Comparison of ENCODE assay signal across 29 cellular contexts in genomic region chr6:12522347-12522746, GRCh38.
DNase-seq lines count a peak whose midpoint lies in the region; ATAC-seq and FAIRE-seq lines count a peak whose summit lies in the region.
"Had no signal": no experiment of that assay in that cellular context is flagged by ENCODE, and none has a peak within 500 bp of the region (broad histone marks: within the 10 kb centered on the region; RNA-seq: fewer than 3 reads in every experiment).

No MANE protein-coding gene starts in this region.

- H3K27ac Mint-ChIP-seq in naive thymus-derived CD8-positive, alpha-beta T cell = no peak overlapping the region
- H3K27ac Mint-ChIP-seq: activated CD8-positive, alpha-beta T cell treated with anti-CD3 and anti-CD28 coated beads for 36 hours; activated naive CD8-positive, alpha-beta T cell; B cell; CD8-positive, alpha-beta T cell; natural killer cell treated with Interleukin-12 subunit alpha and Interleukin-12 subunit beta and Interleukin-15 and Interleukin-18, amount 100 ng/mL, for 72 hours; stimulated activated naive CD8-positive, alpha-beta T cell treated with anti-CD3 and anti-CD28 coated beads, Interleukin-15, amount 100 ng/mL, for 72 hours; T-helper 17 cell had no signal

- no peak overlapping the region for H3K4me3 ChIP-seq in effector memory CD4-positive, alpha-beta T cell (ENCODE audit: insufficient read depth, low read depth, low read length, poor library complexity, severe bottlenecking)
- no peak overlapping the region for H3K4me3 ChIP-seq in small intestine (ENCODE audit: low read depth in 1 of 2, low read length in 2 of 2)
- H3K4me3 ChIP-seq: A549, MG63, uterus had no signal

- peak; percentile 48 for ATAC-seq in HG02678 (IDR thresholded peaks at IDR 0.05; ENCODE audit: unreplicated experiment)
- ATAC-seq in naive thymus-derived CD8-positive, alpha-beta T cell = no peak
- ATAC-seq: A549; activated CD8-positive, alpha-beta T cell treated with anti-CD3 and anti-CD28 coated beads for 36 hours; CD8-positive, alpha-beta T cell; natural killer cell treated with Interleukin-12 subunit alpha and Interleukin-12 subunit beta and Interleukin-15 and Interleukin-18, amount 100 ng/mL, for 72 hours; stimulated activated naive CD8-positive, alpha-beta T cell treated with anti-CD3 and anti-CD28 coated beads, Interleukin-15, amount 100 ng/mL, for 72 hours; T-helper 17 cell had no signal

- no peaks in the 10 kb centered on the region for H3K27me3 ChIP-seq in effector memory CD4-positive, alpha-beta T cell (replicated peaks; ENCODE audit: control insufficient read depth, insufficient read depth, low read length, poor library complexity, severe bottlenecking)
- no peaks in the 10 kb centered on the region for H3K27me3 ChIP-seq in small intestine (ENCODE audit: control insufficient read depth in 2 of 2, insufficient read depth in 2 of 2, low read length in 2 of 2)
- H3K27me3 ChIP-seq: MG63, uterus had no signal

- 68 to 96% (median 85%) methylated on average over 1 of the region's 1 CpG for WGBS in small intestine, 3 donors

- H3K9me3 ChIP-seq in effector memory CD4-positive, alpha-beta T cell (ENCODE audit: control insufficient read depth, low read length) = no peaks in the 10 kb centered on the region
- H3K9me3 ChIP-seq in small intestine (ENCODE audit: control insufficient read depth, low read depth) = no peaks in the 10 kb centered on the region
- H3K9me3 ChIP-seq: A549, SK-N-SH, uterus had no signal

- H3K4me1 ChIP-seq in effector memory CD4-positive, alpha-beta T cell (ENCODE audit: control insufficient read depth, insufficient read depth, low read length, poor library complexity, severe bottlenecking) = no peaks in the 10 kb centered on the region
- no peaks in the 10 kb centered on the region for H3K4me1 ChIP-seq in small intestine (ENCODE audit: control insufficient read depth in 2 of 2, insufficient read depth in 1 of 2, low read depth in 1 of 2, low read length in 1 of 2)
- H3K4me1 ChIP-seq: A549, uterus had no signal

- no peaks in the 10 kb centered on the region for H3K36me3 ChIP-seq in effector memory CD4-positive, alpha-beta T cell (ENCODE audit: control insufficient read depth, insufficient read depth, low read length)
- no peaks in the 10 kb centered on the region for H3K36me3 ChIP-seq in small intestine (ENCODE audit: control insufficient read depth in 2 of 2, insufficient read depth in 2 of 2, low read length in 2 of 2)
- H3K36me3 ChIP-seq: MG63, uterus had no signal

- H3K27ac ChIP-seq in effector memory CD4-positive, alpha-beta T cell (ENCODE audit: insufficient read depth, low read length, poor library complexity, severe bottlenecking) = no peak overlapping the region
- no peak overlapping the region for H3K27ac ChIP-seq in small intestine (ENCODE audit: low read depth in 1 of 2, low read length in 1 of 2)
- H3K27ac ChIP-seq: A549, uterus had no signal

- POLR2A ChIA-PET in naive thymus-derived CD8-positive, alpha-beta T cell (lab: Charles Lee) = no interaction called here

- no peaks in the 10 kb centered on the region for H3K4me1 Mint-ChIP-seq in naive thymus-derived CD8-positive, alpha-beta T cell
- H3K4me1 Mint-ChIP-seq: B cell; stimulated activated naive CD8-positive, alpha-beta T cell treated with anti-CD3 and anti-CD28 coated beads, Interleukin-15, amount 100 ng/mL, for 72 hours; T-helper 17 cell had no signal

- peaks cover 0 to 9% (median 2%) of the 10 kb centered on the region in 9 donors for H3K9me3 Mint-ChIP-seq in naive thymus-derived CD8-positive, alpha-beta T cell
- H3K9me3 Mint-ChIP-seq: activated CD8-positive, alpha-beta T cell treated with anti-CD3 and anti-CD28 coated beads for 36 hours; CD8-positive, alpha-beta T cell had no signal

- H3K4me3 Mint-ChIP-seq in naive thymus-derived CD8-positive, alpha-beta T cell = no peak overlapping the region
- H3K4me3 Mint-ChIP-seq: activated CD8-positive, alpha-beta T cell treated with anti-CD3 and anti-CD28 coated beads for 36 hours; activated naive CD8-positive, alpha-beta T cell; B cell; CD8-positive, alpha-beta T cell; natural killer cell treated with Interleukin-12 subunit alpha and Interleukin-12 subunit beta and Interleukin-15 and Interleukin-18, amount 100 ng/mL, for 72 hours; stimulated activated naive CD8-positive, alpha-beta T cell treated with anti-CD3 and anti-CD28 coated beads, Interleukin-15, amount 100 ng/mL, for 72 hours; T-helper 17 cell had no signal

- peaks cover 0 to 7% (median 0%) of the 10 kb centered on the region in 3 donors for H3K36me3 Mint-ChIP-seq in naive thymus-derived CD8-positive, alpha-beta T cell
- H3K36me3 Mint-ChIP-seq: activated naive CD8-positive, alpha-beta T cell; CD8-positive, alpha-beta T cell had no signal

- FAIRE-seq in small intestine (lab: Jason Lieb, UNC) = no peak
- FAIRE-seq: A549, kidney had no signal

- DNase-seq in EL (peak; percentile 61), astrocyte of the hippocampus (ENCODE audit: low read depth, low spot score) (peak; percentile 32), glomerular visceral epithelial cell (ENCODE audit: extremely low spot score) (peak; percentile 21), SIG-M5 (lab: John Stamatoyannopoulos, UW) (no peak), small intestine (no peak)
- no peak for DNase-seq in effector memory CD4-positive, alpha-beta T cell
- DNase-seq in naive thymus-derived CD8-positive, alpha-beta T cell = no peak
- DNase-seq: activated CD4-positive, CD25-positive, alpha-beta regulatory T cell treated with anti-CD3 and anti-CD28 coated beads, Interleukin-2, amount 50 U/mL, for 72 hours; activated CD8-positive, alpha-beta T cell treated with anti-CD3 and anti-CD28 coated beads for 36 hours; activated effector memory CD4-positive, alpha-beta T cell treated with Interleukin-2 at 50 U/mL for 16 hours; activated T-cell treated with anti-CD3 and anti-CD28 coated beads for 4 hours; aorta; CD8-positive, alpha-beta T cell; DMS 273 treated with DMSO at 0.1 percent for 48 hours; GOT3; kidney; MG63; NCI-H1417; NCI-H2107; NCI-H446 treated with DMSO at 0.1 percent for 48 hours; SK-N-SH; stimulated activated naive CD8-positive, alpha-beta T cell treated with anti-CD3 and anti-CD28 coated beads, Interleukin-15, amount 100 ng/mL, for 72 hours; T-helper 17 cell; uterus had no signal

- peaks cover 7 to 35% (median 12%) of the 10 kb centered on the region in 5 donors for H3K27me3 Mint-ChIP-seq in naive thymus-derived CD8-positive, alpha-beta T cell

Comparison
In these comparisons a context has a peak if more than half of its experiments do, and no peak if none do; other contexts are left out.
1. DNase-seq: peak in EL (single experiment), astrocyte of the hippocampus (single experiment) and glomerular visceral epithelial cell (single experiment); none in effector memory CD4-positive, alpha-beta T cell (0 of 3), SIG-M5 (single experiment), naive thymus-derived CD8-positive, alpha-beta T cell (0 of 10) and small intestine (single experiment).